In the genomic region with DNA sequence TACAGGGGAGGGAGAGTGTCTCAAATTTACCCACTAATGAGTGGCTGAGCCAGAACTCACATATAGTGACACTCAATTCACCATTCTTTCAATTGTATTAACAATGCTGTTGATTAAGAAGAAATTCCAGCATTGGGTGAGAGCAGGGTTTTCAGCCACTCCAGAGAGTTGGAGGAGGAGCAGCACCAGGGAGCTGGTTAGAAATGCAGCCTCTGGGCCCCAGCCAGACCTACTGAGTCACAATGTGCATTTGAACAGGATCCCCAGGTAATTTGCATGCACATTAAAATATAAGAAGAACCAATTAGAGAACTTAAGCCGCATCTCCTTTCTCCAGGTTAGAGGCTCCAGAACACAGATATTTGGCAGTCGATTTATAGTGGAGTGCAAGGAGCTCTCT, we compare ENCODE assay signal across 38 cellular contexts. TPM values are rescaled to one million over a fixed set of nuclear protein-coding genes. Genes with fewer than 3 reads are reported as not detected.
"Had no signal": no experiment of that assay in that cellular context is flagged by ENCODE, and none has a peak within 500 bp of the region (broad histone marks: within the 10 kb centered on the region; RNA-seq: fewer than 3 reads in every experiment).

No MANE protein-coding gene starts in this region.

- H3K4me1 Mint-ChIP-seq: activated B cell treated with CpG ODN at 0.5 μM for 24 hours; activated CD4-positive, alpha-beta T cell treated with anti-CD3 and anti-CD28 coated beads, Interleukin-2, amount 10 ng/mL, durations not matched to agents 24 days and 14 days; activated CD8-positive, alpha-beta memory T cell treated with anti-CD3 and anti-CD28 coated beads, Interleukin-2, amount 10 ng/mL, durations not matched to agents 7 days and 5 days; activated naive CD4-positive, alpha-beta T cell treated with anti-CD3 and anti-CD28 coated beads, Interleukin-2, amount 50 U/mL, for 24 hours; activated naive CD8-positive, alpha-beta T cell treated with anti-CD3 and anti-CD28 coated beads for 36 hours; activated naive CD8-positive, alpha-beta T cell treated with anti-CD3 and anti-CD28 coated beads, Interleukin-2, amount 50 U/mL, for 24 hours had no signal

- H3K36me3 ChIP-seq: adrenal gland, esophagus squamous epithelium, gastroesophageal sphincter, heart right ventricle had no signal

- H3K4me1 ChIP-seq: adrenal gland, body of pancreas, esophagus squamous epithelium, gastroesophageal sphincter had no signal

- DNase-seq: activated B cell treated with CpG ODN at 0.5 μM for 24 hours; activated CD4-positive, alpha-beta memory T cell treated with anti-CD3 and anti-CD28 coated beads for 36 hours; activated CD4-positive, alpha-beta T cell treated with anti-CD3 and anti-CD28 coated beads, Interleukin-2, amount 10 ng/mL, durations not matched to agents 24 days and 14 days; activated CD8-positive, alpha-beta memory T cell treated with anti-CD3 and anti-CD28 coated beads, Interleukin-2, amount 10 ng/mL, durations not matched to agents 7 days and 5 days; activated CD8-positive, alpha-beta memory T cell treated with anti-CD3 and anti-CD28 coated beads, Interleukin-2, amount 50 U/mL, for 4 hours; activated CD8-positive, alpha-beta T cell treated with anti-CD3 and anti-CD28 coated beads, Interleukin-2, amount 10 ng/mL, durations not matched to agents 7 days and 5 days; activated effector memory CD4-positive, alpha-beta T cell treated with anti-CD3 and anti-CD28 coated beads, Interleukin-2, amount 50 U/mL, for 16 hours; activated naive CD4-positive, alpha-beta T cell treated with anti-CD3 and anti-CD28 coated beads for 36 hours; activated naive CD8-positive, alpha-beta T cell treated with anti-CD3 and anti-CD28 coated beads for 36 hours; activated naive CD8-positive, alpha-beta T cell treated with anti-CD3 and anti-CD28 coated beads, Interleukin-2, amount 50 U/mL, for 24 hours; activated T-cell treated with anti-CD3 and anti-CD28 coated beads, Interleukin-2, amount 50 U/mL, for 1 hour; activated T-cell treated with anti-CD3 and anti-CD28 coated beads, Interleukin-2, amount 50 U/mL, for 48 hours; adrenal gland; amygdala; aorta; body of pancreas; cortex of kidney; dermis blood vessel endothelial cell; effector CD4-positive, alpha-beta T cell; effector memory CD8-positive, alpha-beta T cell; esophagus squamous epithelium; foreskin melanocyte; T-helper 1 cell; T-helper 17 cell had no signal

- H3K27ac Mint-ChIP-seq: activated B cell treated with CpG ODN at 0.5 μM for 24 hours; activated CD4-positive, alpha-beta memory T cell treated with anti-CD3 and anti-CD28 coated beads for 36 hours; activated CD4-positive, alpha-beta T cell treated with anti-CD3 and anti-CD28 coated beads, Interleukin-2, amount 10 ng/mL, durations not matched to agents 24 days and 14 days; activated CD8-positive, alpha-beta memory T cell treated with anti-CD3 and anti-CD28 coated beads, Interleukin-2, amount 10 ng/mL, durations not matched to agents 7 days and 5 days; activated CD8-positive, alpha-beta T cell treated with anti-CD3 and anti-CD28 coated beads, Interleukin-2, amount 10 ng/mL, durations not matched to agents 7 days and 5 days; activated naive CD4-positive, alpha-beta T cell treated with anti-CD3 and anti-CD28 coated beads for 36 hours; activated naive CD4-positive, alpha-beta T cell treated with anti-CD3 and anti-CD28 coated beads, Interleukin-2, amount 50 U/mL, for 24 hours; activated naive CD8-positive, alpha-beta T cell treated with anti-CD3 and anti-CD28 coated beads for 36 hours; activated naive CD8-positive, alpha-beta T cell treated with anti-CD3 and anti-CD28 coated beads, Interleukin-2, amount 50 U/mL, for 24 hours; activated T-helper 1 cell treated with anti-CD3 and anti-CD28 coated beads, Interleukin-12 subunit alpha, Interleukin-12 subunit beta, Interleukin-2, Interleukin-4 antibody, amounts not matched to agents 30 ng/mL and 10 ng/mL and 1 ng/mL, durations not matched to agents 14 hours and 24 hours and 36 hours; activated T-helper 2 cell treated with anti-CD3 and anti-CD28 coated beads, Interferon-gamma antibody, Interleukin-2, Interleukin-4, amounts not matched to agents 10 μg/mL and 5 μg/mL and 100 μg/mL, durations not matched to agents 14 hours and 24 hours and 36 hours; effector memory CD8-positive, alpha-beta T cell; T-helper 17 cell; T-helper 2 cell treated with Interferon-gamma antibody and Interleukin-4, amounts not matched to agents 5 μg/mL and 100 μg/mL, for 36 hours had no signal

- FAIRE-seq: colon, endothelial cell of umbilical vein had no signal

- H3K9me3 Mint-ChIP-seq: activated B cell treated with CpG ODN at 0.5 μM for 24 hours; activated CD4-positive, alpha-beta memory T cell treated with anti-CD3 and anti-CD28 coated beads for 36 hours; activated CD4-positive, alpha-beta T cell treated with anti-CD3 and anti-CD28 coated beads, Interleukin-2, amount 10 ng/mL, durations not matched to agents 24 days and 14 days; activated naive CD4-positive, alpha-beta T cell treated with anti-CD3 and anti-CD28 coated beads for 36 hours; activated naive CD4-positive, alpha-beta T cell treated with anti-CD3 and anti-CD28 coated beads, Interleukin-2, amount 50 U/mL, for 24 hours; activated naive CD8-positive, alpha-beta T cell treated with anti-CD3 and anti-CD28 coated beads for 36 hours; activated naive CD8-positive, alpha-beta T cell treated with anti-CD3 and anti-CD28 coated beads, Interleukin-2, amount 50 U/mL, for 24 hours; activated T-helper 1 cell treated with anti-CD3 and anti-CD28 coated beads, Interleukin-12 subunit alpha, Interleukin-12 subunit beta, Interleukin-2, Interleukin-4 antibody, amounts not matched to agents 30 ng/mL and 10 ng/mL and 1 ng/mL, durations not matched to agents 14 hours and 24 hours and 36 hours; activated T-helper 2 cell treated with anti-CD3 and anti-CD28 coated beads, Interferon-gamma antibody, Interleukin-2, Interleukin-4, amounts not matched to agents 10 μg/mL and 5 μg/mL and 100 μg/mL, durations not matched to agents 14 hours and 24 hours and 36 hours; effector memory CD8-positive, alpha-beta T cell; T-helper 2 cell treated with Interferon-gamma antibody and Interleukin-4, amounts not matched to agents 5 μg/mL and 100 μg/mL, for 36 hours had no signal

- H3K9me3 ChIP-seq: adrenal gland, body of pancreas, esophagus squamous epithelium, gastroesophageal sphincter, heart right ventricle had no signal

- H3K36me3 Mint-ChIP-seq: activated CD4-positive, alpha-beta memory T cell treated with anti-CD3 and anti-CD28 coated beads for 36 hours; activated CD8-positive, alpha-beta memory T cell treated with anti-CD3 and anti-CD28 coated beads, Interleukin-2, amount 10 ng/mL, durations not matched to agents 7 days and 5 days; activated naive CD4-positive, alpha-beta T cell treated with anti-CD3 and anti-CD28 coated beads, Interleukin-2, amount 50 U/mL, for 24 hours; activated naive CD8-positive, alpha-beta T cell treated with anti-CD3 and anti-CD28 coated beads for 36 hours had no signal

- H3K4me3 Mint-ChIP-seq: activated B cell treated with CpG ODN at 0.5 μM for 24 hours; activated CD4-positive, alpha-beta memory T cell treated with anti-CD3 and anti-CD28 coated beads for 36 hours; activated CD4-positive, alpha-beta T cell treated with anti-CD3 and anti-CD28 coated beads, Interleukin-2, amount 10 ng/mL, durations not matched to agents 24 days and 14 days; activated CD8-positive, alpha-beta memory T cell treated with anti-CD3 and anti-CD28 coated beads, Interleukin-2, amount 10 ng/mL, durations not matched to agents 7 days and 5 days; activated CD8-positive, alpha-beta T cell treated with anti-CD3 and anti-CD28 coated beads, Interleukin-2, amount 10 ng/mL, durations not matched to agents 7 days and 5 days; activated naive CD4-positive, alpha-beta T cell treated with anti-CD3 and anti-CD28 coated beads for 36 hours; activated naive CD4-positive, alpha-beta T cell treated with anti-CD3 and anti-CD28 coated beads, Interleukin-2, amount 50 U/mL, for 24 hours; activated naive CD8-positive, alpha-beta T cell treated with anti-CD3 and anti-CD28 coated beads for 36 hours; activated naive CD8-positive, alpha-beta T cell treated with anti-CD3 and anti-CD28 coated beads, Interleukin-2, amount 50 U/mL, for 24 hours; activated T-helper 1 cell treated with anti-CD3 and anti-CD28 coated beads, Interleukin-12 subunit alpha, Interleukin-12 subunit beta, Interleukin-2, Interleukin-4 antibody, amounts not matched to agents 30 ng/mL and 10 ng/mL and 1 ng/mL, durations not matched to agents 14 hours and 24 hours and 36 hours; effector memory CD8-positive, alpha-beta T cell; T-helper 17 cell; T-helper 2 cell treated with Interferon-gamma antibody and Interleukin-4, amounts not matched to agents 5 μg/mL and 100 μg/mL, for 36 hours had no signal

- H3K27ac ChIP-seq: adrenal gland, body of pancreas, epithelial cell of prostate, esophagus squamous epithelium, gastroesophageal sphincter, heart right ventricle, VCaP had no signal

- H3K4me3 ChIP-seq: adrenal gland, body of pancreas, esophagus squamous epithelium, gastroesophageal sphincter, heart right ventricle had no signal

- H3K27me3 Mint-ChIP-seq: activated naive CD4-positive, alpha-beta T cell treated with anti-CD3 and anti-CD28 coated beads, Interleukin-2, amount 50 U/mL, for 24 hours had no signal

- H3K27me3 ChIP-seq: adrenal gland, body of pancreas, esophagus squamous epithelium had no signal

RNA-seq across cellular contexts. Expression of gene TNR, which starts 41.8 kb away (rescaled TPM):
- total RNA-seq: activated CD4-positive, alpha-beta memory T cell treated with anti-CD3 and anti-CD28 coated beads for 36 hours; activated CD8-positive, alpha-beta memory T cell treated with anti-CD3 and anti-CD28 coated beads for 36 hours; activated CD8-positive, alpha-beta memory T cell treated with anti-CD3 and anti-CD28 coated beads, Interleukin-2, amount 10 ng/mL, durations not matched to agents 7 days and 5 days; activated CD8-positive, alpha-beta T cell treated with anti-CD3 and anti-CD28 coated beads, Interleukin-2, amount 10 ng/mL, durations not matched to agents 7 days and 5 days; activated naive CD4-positive, alpha-beta T cell treated with anti-CD3 and anti-CD28 coated beads for 36 hours; activated naive CD8-positive, alpha-beta T cell treated with anti-CD3 and anti-CD28 coated beads for 36 hours; activated T-helper 1 cell treated with anti-CD3 and anti-CD28 coated beads, Interleukin-12 subunit alpha, Interleukin-12 subunit beta, Interleukin-2, Interleukin-4 antibody, amounts not matched to agents 30 ng/mL and 10 ng/mL and 1 ng/mL, durations not matched to agents 14 hours and 24 hours and 36 hours; chondrocyte; dermis blood vessel endothelial cell; esophagus squamous epithelium; fibroblast of lung; fibroblast of villous mesenchyme had no signal
- polyA plus RNA-seq: fibroblast of lung had no signal
